Comparison of ENCODE assay signal across 1 cellular context in genomic region chr7:45873035-45873354, GRCh38.
TF ChIP-seq lines count a peak whose summit lies in the region.

Gene CCDC201 (minus strand): TSS chr7:45873082. CDS start chr7:45873007, 75 bp downstream.

TF ChIP-seq in IMR-90, 13 proteins besides CTCF, POLR2A, EP300 and RAD21 (continued from another document):
- TF ChIP-seq ELK1 (IDR thresholded peaks at IDR 0.05; ENCODE audit: borderline replicate concordance, low read depth, low read length) = no peak
- TF ChIP-seq USF2 (IDR thresholded peaks at IDR 0.05; ENCODE audit: low read depth, low read length) = no peak
- no peak for TF ChIP-seq SMC3 (IDR thresholded peaks at IDR 0.05; ENCODE audit: low read depth, low read length)
